19 cellular contexts compared by ENCODE assay signal in the genomic region with DNA sequence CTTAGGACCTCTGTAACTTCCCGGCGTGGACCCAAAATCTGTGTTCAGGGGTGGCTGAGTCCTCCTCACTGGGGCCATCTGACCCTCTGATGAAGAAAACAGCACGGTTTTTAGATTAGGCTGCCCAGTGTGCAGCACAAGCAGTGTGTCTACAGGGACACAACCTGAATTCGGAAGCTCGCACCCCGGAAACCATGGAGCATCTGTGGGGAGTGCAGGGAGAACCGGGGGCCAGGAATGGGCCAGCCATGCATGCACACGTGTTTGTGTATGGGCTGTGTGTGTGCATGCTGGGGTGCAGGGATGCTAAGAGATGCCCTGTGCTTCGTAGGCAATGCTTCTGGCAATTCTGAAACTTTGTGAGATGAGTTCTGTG.
DNase-seq lines count a peak whose midpoint lies in the region; ATAC-seq and TF ChIP-seq lines count a peak whose summit lies in the region.
"Had no signal": no experiment of that assay in that cellular context is flagged by ENCODE, and none has a peak within 500 bp of the region (broad histone marks: within the 10 kb centered on the region; RNA-seq: fewer than 3 reads in every experiment).

No MANE protein-coding gene starts in this region.

- no peaks in the 10 kb centered on the region for H3K36me3 Mint-ChIP-seq in osteocyte (ENCODE audit: unreplicated experiment)
- no peaks in the 10 kb centered on the region for H3K36me3 Mint-ChIP-seq in T-helper 2 cell treated with Interferon-gamma antibody and Interleukin-4, amounts not matched to agents 5 μg/mL and 100 μg/mL, for 36 hours (ENCODE audit: low read depth)
- H3K36me3 Mint-ChIP-seq: CD14-positive monocyte; CD8-positive, alpha-beta T cell had no signal

- peaks cover 7% of the 10 kb centered on the region for H3K9me3 Mint-ChIP-seq in osteocyte (ENCODE audit: unreplicated experiment)
- H3K9me3 Mint-ChIP-seq in stimulated activated naive CD8-positive, alpha-beta T cell treated with anti-CD3 and anti-CD28 coated beads, Interleukin-15, amount 100 ng/mL, for 72 hours, result no peaks in the 10 kb centered on the region
- H3K9me3 Mint-ChIP-seq in T-helper 2 cell treated with Interferon-gamma antibody and Interleukin-4, amounts not matched to agents 5 μg/mL and 100 μg/mL, for 36 hours, result no peaks in the 10 kb centered on the region
- H3K9me3 Mint-ChIP-seq: CD8-positive, alpha-beta T cell had no signal

- no peak for ATAC-seq in left lobe of liver
- no peak for ATAC-seq in stimulated activated naive CD8-positive, alpha-beta T cell treated with anti-CD3 and anti-CD28 coated beads, Interleukin-15, amount 100 ng/mL, for 72 hours
- ATAC-seq: CD8-positive, alpha-beta T cell had no signal

- no peaks in the 10 kb centered on the region for H3K4me1 Mint-ChIP-seq in osteocyte (ENCODE audit: unreplicated experiment)
- H3K4me1 Mint-ChIP-seq in stimulated activated naive CD8-positive, alpha-beta T cell treated with anti-CD3 and anti-CD28 coated beads, Interleukin-15, amount 100 ng/mL, for 72 hours, result no peaks in the 10 kb centered on the region
- H3K4me1 Mint-ChIP-seq in T-helper 2 cell treated with Interferon-gamma antibody and Interleukin-4, amounts not matched to agents 5 μg/mL and 100 μg/mL, for 36 hours (ENCODE audit: low read depth), result no peaks in the 10 kb centered on the region
- H3K4me1 Mint-ChIP-seq: CD14-positive monocyte had no signal

- DNase-seq in D341Med (ENCODE audit: low spot score), result peak; percentile 1
- DNase-seq in ecto neural progenitor cell (ENCODE audit: low spot score), result peak; percentile 20
- DNase-seq in left lobe of liver (ENCODE audit: low spot score), result peak; percentile 23
- DNase-seq in osteocyte (ENCODE audit: extremely low spot score, unreplicated experiment), result peak; percentile 73
- DNase-seq in stimulated activated naive CD8-positive, alpha-beta T cell treated with anti-CD3 and anti-CD28 coated beads, Interleukin-15, amount 100 ng/mL, for 72 hours, result no peak
- DNase-seq in inferior parietal cortex (ENCODE audit: extremely low spot score), result no peak
- DNase-seq in CD1c-positive myeloid dendritic cell (ENCODE audit: extremely low spot score), result no peak
- DNase-seq in T-helper 2 cell treated with Interferon-gamma antibody and Interleukin-4, amounts not matched to agents 5 μg/mL and 100 μg/mL, for 36 hours (ENCODE audit: low spot score), result no peak
- DNase-seq: 8988T, Calu3, DMS 273 treated with DMSO at 0.1 percent for 48 hours, DMS53, DND-41, EL, GM23248, HCEC 1CT, IMR-90 had no signal

- H3K27me3 Mint-ChIP-seq in osteocyte (ENCODE audit: unreplicated experiment), result no peaks in the 10 kb centered on the region
- peaks cover 16% of the 10 kb centered on the region for H3K27me3 Mint-ChIP-seq in stimulated activated naive CD8-positive, alpha-beta T cell treated with anti-CD3 and anti-CD28 coated beads, Interleukin-15, amount 100 ng/mL, for 72 hours
- no peaks in the 10 kb centered on the region for H3K27me3 Mint-ChIP-seq in T-helper 2 cell treated with Interferon-gamma antibody and Interleukin-4, amounts not matched to agents 5 μg/mL and 100 μg/mL, for 36 hours (ENCODE audit: low read depth)

- no peak for TF ChIP-seq CTCF in osteocyte (IDR thresholded peaks at IDR 0.05)

- H3K27ac Mint-ChIP-seq in osteocyte (ENCODE audit: unreplicated experiment), result no peak overlapping the region
- H3K27ac Mint-ChIP-seq in stimulated activated naive CD8-positive, alpha-beta T cell treated with anti-CD3 and anti-CD28 coated beads, Interleukin-15, amount 100 ng/mL, for 72 hours, result peak overlapping the region in 1 of 2 donors; percentile 13
- H3K27ac Mint-ChIP-seq in T-helper 2 cell treated with Interferon-gamma antibody and Interleukin-4, amounts not matched to agents 5 μg/mL and 100 μg/mL, for 36 hours, result no peak overlapping the region
- H3K27ac Mint-ChIP-seq: CD8-positive, alpha-beta T cell had no signal

- no peak overlapping the region for H3K4me3 Mint-ChIP-seq in osteocyte (ENCODE audit: unreplicated experiment)
- no peak overlapping the region for H3K4me3 Mint-ChIP-seq in stimulated activated naive CD8-positive, alpha-beta T cell treated with anti-CD3 and anti-CD28 coated beads, Interleukin-15, amount 100 ng/mL, for 72 hours
- H3K4me3 Mint-ChIP-seq in T-helper 2 cell treated with Interferon-gamma antibody and Interleukin-4, amounts not matched to agents 5 μg/mL and 100 μg/mL, for 36 hours, result no peak overlapping the region
- H3K4me3 Mint-ChIP-seq: CD14-positive monocyte; CD8-positive, alpha-beta T cell had no signal

Comparison
In these comparisons a context has a peak if more than half of its experiments do, and no peak if none do; other contexts are left out.
1. DNase-seq: peak in D341Med (single experiment), ecto neural progenitor cell (single experiment), left lobe of liver (single experiment) and osteocyte (single experiment); none in stimulated activated naive CD8-positive, alpha-beta T cell treated with anti-CD3 and anti-CD28 coated beads, Interleukin-15, amount 100 ng/mL, for 72 hours (0 of 2), inferior parietal cortex (single experiment), CD1c-positive myeloid dendritic cell (single experiment) and T-helper 2 cell treated with Interferon-gamma antibody and Interleukin-4, amounts not matched to agents 5 μg/mL and 100 μg/mL, for 36 hours (single experiment).